ENCODE assay signal across 16 cellular contexts in the genomic region with DNA sequence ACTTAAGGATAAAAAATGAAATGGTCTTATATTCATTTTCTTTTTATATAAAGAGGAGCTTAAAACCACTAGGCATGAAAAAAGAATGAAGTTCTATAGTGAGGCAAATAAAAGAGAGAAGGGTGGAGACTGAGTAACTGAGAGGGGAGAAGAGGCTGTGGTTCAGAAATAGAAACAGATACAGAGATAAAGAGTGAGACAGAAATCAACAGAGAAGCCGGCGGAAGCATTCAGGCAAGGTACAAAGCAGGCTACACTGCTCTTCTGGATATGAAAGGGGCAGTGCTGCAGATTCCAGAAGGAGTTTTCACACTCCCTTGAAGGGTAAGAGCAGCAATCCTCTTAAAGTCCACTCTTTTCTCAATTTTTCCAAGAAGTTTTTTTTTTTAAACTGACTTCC. TPM values are rescaled to one million over a fixed set of nuclear protein-coding genes. Genes with fewer than 3 reads are reported as not detected.
DNase-seq lines count a peak whose midpoint lies in the region; ATAC-seq lines count a peak whose summit lies in the region.
"Had no signal": no experiment of that assay in that cellular context is flagged by ENCODE, and none has a peak within 500 bp of the region (broad histone marks: within the 10 kb centered on the region; RNA-seq: fewer than 3 reads in every experiment).

No MANE protein-coding gene starts in this region.

- peak; percentile 39 for DNase-seq in activated T-cell treated with anti-CD3 and anti-CD28 coated beads, Interleukin-2, amount 50 U/mL, for 24 hours
- no peak for DNase-seq in activated T-cell treated with anti-CD3 and anti-CD28 coated beads, Interleukin-2, amount 50 U/mL, for 1 hour
- DNase-seq in T-cell (peak in 3 of 34 experiments; percentile 19 to 30 (median 29)), NCI-H2029 (lab: John Stamatoyannopoulos, UW) (no peak), NCI-H1105 (lab: John Stamatoyannopoulos, UW) (no peak)
- no peak for DNase-seq in activated naive CD8-positive, alpha-beta T cell treated with anti-CD3 and anti-CD28 coated beads, Interleukin-2, amount 10 ng/mL, durations not matched to agents 7 days and 5 days
- DNase-seq in natural killer cell treated with Interleukin-12 subunit alpha and Interleukin-12 subunit beta and Interleukin-15 and Interleukin-18, amount 100 ng/mL, for 72 hours (ENCODE audit: low spot score) = no peak
- DNase-seq: colonic mucosa, foreskin fibroblast, midbrain, NCI-H1694 treated with DMSO at 0.1 percent for 48 hours, NCI-H446 treated with DMSO at 0.1 percent for 48 hours, nucleus accumbens, right lobe of liver, Right ventricle myocardium superior had no signal

- POLR2A ChIA-PET in T-cell (lab: Charles Lee) = interaction anchor here (0.8 to 1.0 kb wide), 2 partner anchors 18 to 32 kb away, joined by 3 read pairs; no protein-coding TSS in a partner anchor
- POLR2A ChIA-PET in activated naive CD8-positive, alpha-beta T cell treated with anti-CD3 and anti-CD28 coated beads, Interleukin-2, amount 10 ng/mL, durations not matched to agents 7 days and 5 days (lab: Charles Lee) = interaction anchor here (1.4 to 2.1 kb wide), 3 partner anchors 12 to 29 kb away, joined by 4 to 6 read pairs (median 6); no protein-coding TSS in a partner anchor

- peak overlapping the region; percentile 35 for H3K4me3 Mint-ChIP-seq in activated T-cell treated with anti-CD3 and anti-CD28 coated beads, Interleukin-2, amount 50 U/mL, for 24 hours
- H3K4me3 Mint-ChIP-seq in T-cell = peak overlapping the region; percentile 8 to 70 (median 25)
- peak overlapping the region; percentile 38 for H3K4me3 Mint-ChIP-seq in activated naive CD8-positive, alpha-beta T cell treated with anti-CD3 and anti-CD28 coated beads, Interleukin-2, amount 10 ng/mL, durations not matched to agents 7 days and 5 days
- peak overlapping the region; percentile 50 for H3K4me3 Mint-ChIP-seq in natural killer cell treated with Interleukin-12 subunit alpha and Interleukin-12 subunit beta and Interleukin-15 and Interleukin-18, amount 100 ng/mL, for 72 hours

- peaks cover 86% of the 10 kb centered on the region for H3K4me1 Mint-ChIP-seq in activated T-cell treated with anti-CD3 and anti-CD28 coated beads, Interleukin-2, amount 50 U/mL, for 24 hours (ENCODE audit: low read depth)
- H3K4me1 Mint-ChIP-seq in T-cell = peaks cover 80 to 92% (median 81%) of the 10 kb centered on the region in 3 donors
- H3K4me1 Mint-ChIP-seq in activated naive CD8-positive, alpha-beta T cell treated with anti-CD3 and anti-CD28 coated beads, Interleukin-2, amount 10 ng/mL, durations not matched to agents 7 days and 5 days = peaks cover 54% of the 10 kb centered on the region
- peaks cover 76 to 79% of the 10 kb centered on the region in 2 donors for H3K4me1 Mint-ChIP-seq in natural killer cell treated with Interleukin-12 subunit alpha and Interleukin-12 subunit beta and Interleukin-15 and Interleukin-18, amount 100 ng/mL, for 72 hours (ENCODE audit: low read depth in 2 of 2)

- H3K27ac Mint-ChIP-seq in activated T-cell treated with anti-CD3 and anti-CD28 coated beads, Interleukin-2, amount 50 U/mL, for 24 hours = peak overlapping the region; percentile 94
- peak overlapping the region; percentile 88 to 97 for H3K27ac Mint-ChIP-seq in T-cell
- peak overlapping the region; percentile 74 for H3K27ac Mint-ChIP-seq in activated naive CD8-positive, alpha-beta T cell treated with anti-CD3 and anti-CD28 coated beads, Interleukin-2, amount 10 ng/mL, durations not matched to agents 7 days and 5 days
- H3K27ac Mint-ChIP-seq in natural killer cell treated with Interleukin-12 subunit alpha and Interleukin-12 subunit beta and Interleukin-15 and Interleukin-18, amount 100 ng/mL, for 72 hours = peak overlapping the region; percentile 81 to 86

- peaks cover 97% of the 10 kb centered on the region for H3K36me3 Mint-ChIP-seq in activated T-cell treated with anti-CD3 and anti-CD28 coated beads, Interleukin-2, amount 50 U/mL, for 24 hours (ENCODE audit: low read depth)
- peaks cover 55% of the 10 kb centered on the region for H3K36me3 Mint-ChIP-seq in T-cell
- peaks cover 71% of the 10 kb centered on the region for H3K36me3 Mint-ChIP-seq in activated naive CD8-positive, alpha-beta T cell treated with anti-CD3 and anti-CD28 coated beads, Interleukin-2, amount 10 ng/mL, durations not matched to agents 7 days and 5 days
- peaks cover 48% of the 10 kb centered on the region for H3K36me3 Mint-ChIP-seq in natural killer cell treated with Interleukin-12 subunit alpha and Interleukin-12 subunit beta and Interleukin-15 and Interleukin-18, amount 100 ng/mL, for 72 hours

- ATAC-seq in T-cell (replicated peaks in 1 of 4) (peak; percentile 81 to 92 (median 89)), GM19455 (IDR thresholded peaks at IDR 0.05; ENCODE audit: unreplicated experiment) (no peak)
- ATAC-seq in activated naive CD8-positive, alpha-beta T cell treated with anti-CD3 and anti-CD28 coated beads, Interleukin-2, amount 10 ng/mL, durations not matched to agents 7 days and 5 days (ENCODE audit: low read depth) = peak; percentile 77
- ATAC-seq in natural killer cell treated with Interleukin-12 subunit alpha and Interleukin-12 subunit beta and Interleukin-15 and Interleukin-18, amount 100 ng/mL, for 72 hours = peak in 1 of 2 donors; percentile 39
- ATAC-seq: right lobe of liver had no signal

- no peaks in the 10 kb centered on the region for H3K9me3 Mint-ChIP-seq in activated T-cell treated with anti-CD3 and anti-CD28 coated beads, Interleukin-2, amount 50 U/mL, for 24 hours
- H3K9me3 Mint-ChIP-seq in T-cell = no peaks in the 10 kb centered on the region
- no peaks in the 10 kb centered on the region for H3K9me3 Mint-ChIP-seq in activated naive CD8-positive, alpha-beta T cell treated with anti-CD3 and anti-CD28 coated beads, Interleukin-2, amount 10 ng/mL, durations not matched to agents 7 days and 5 days
- H3K9me3 Mint-ChIP-seq in natural killer cell treated with Interleukin-12 subunit alpha and Interleukin-12 subunit beta and Interleukin-15 and Interleukin-18, amount 100 ng/mL, for 72 hours = no peaks in the 10 kb centered on the region

- H3K27me3 Mint-ChIP-seq in activated T-cell treated with anti-CD3 and anti-CD28 coated beads, Interleukin-2, amount 50 U/mL, for 24 hours = no peaks in the 10 kb centered on the region
- no peaks in the 10 kb centered on the region for H3K27me3 Mint-ChIP-seq in T-cell
- H3K27me3 Mint-ChIP-seq in activated naive CD8-positive, alpha-beta T cell treated with anti-CD3 and anti-CD28 coated beads, Interleukin-2, amount 10 ng/mL, durations not matched to agents 7 days and 5 days = no peaks in the 10 kb centered on the region
- no peaks in the 10 kb centered on the region for H3K27me3 Mint-ChIP-seq in natural killer cell treated with Interleukin-12 subunit alpha and Interleukin-12 subunit beta and Interleukin-15 and Interleukin-18, amount 100 ng/mL, for 72 hours

- CTCF ChIA-PET in T-cell (lab: Charles Lee) = interaction anchor here in 1 of 2 donors (1.0 to 1.1 kb wide), 3 partner anchors 27 to 127 kb away, joined by 3 to 5 read pairs (median 3); no protein-coding TSS in a partner anchor

RNA-seq across cellular contexts. Expression of gene NFATC2, which starts 29.9 kb away (rescaled TPM):
- 10 to 100 TPM; 49.0 to 75.9 (median 67.0) TPM for total RNA-seq in T-cell
- 10 to 100 TPM; 58.9 to 62.3 TPM for total RNA-seq in activated naive CD8-positive, alpha-beta T cell treated with anti-CD3 and anti-CD28 coated beads, Interleukin-2, amount 10 ng/mL, durations not matched to agents 7 days and 5 days
- 10 to 100 TPM; 83.3 to 97.1 TPM for total RNA-seq in natural killer cell treated with Interleukin-12 subunit alpha and Interleukin-12 subunit beta and Interleukin-15 and Interleukin-18, amount 100 ng/mL, for 72 hours
